ENCODE assay signal across 1 cellular context in the genomic region with DNA sequence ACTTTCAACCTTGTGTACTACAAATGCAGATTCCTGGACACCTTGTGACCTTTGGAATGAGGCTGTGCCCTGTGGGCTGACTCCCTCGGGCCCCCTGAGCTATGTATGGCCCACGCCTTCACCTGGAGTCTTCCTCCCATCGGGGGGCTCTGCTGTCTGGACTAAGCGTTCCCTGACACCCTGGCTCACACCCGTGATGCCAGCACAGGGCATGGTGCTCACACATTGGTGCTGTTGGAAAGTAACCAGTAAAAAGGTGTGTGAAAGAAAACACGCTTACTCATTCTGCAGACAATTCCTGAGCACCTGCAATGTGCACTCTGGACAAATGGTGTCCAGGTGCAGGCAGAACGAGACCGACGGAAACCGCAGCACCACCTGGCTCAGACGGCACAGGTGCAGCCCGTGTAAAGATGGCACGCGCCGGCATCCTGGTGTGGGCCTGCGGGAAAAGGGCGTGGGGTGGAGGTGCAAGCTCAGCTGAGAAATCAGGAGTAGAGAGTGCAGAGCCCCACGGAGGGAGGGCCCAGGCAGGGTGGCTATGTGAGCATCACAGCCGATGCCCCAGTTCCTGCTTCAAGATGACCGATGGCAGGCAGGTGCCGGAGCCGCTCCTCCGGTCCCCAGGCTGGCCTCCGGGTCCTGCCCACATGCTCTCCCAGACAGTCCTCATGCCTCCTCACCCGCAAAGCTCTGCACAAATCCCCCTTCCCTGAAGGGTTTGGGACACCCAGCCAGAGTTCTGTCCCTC.
TF ChIP-seq lines count a peak whose summit lies in the region.

No MANE protein-coding gene starts in this region.

TF ChIP-seq in HepG2, 621 proteins besides CTCF, POLR2A, EP300 and RAD21 (continued from another document):
- TF ChIP-seq ZNF687 (CRISPR knock-in tag; IDR thresholded peaks at IDR 0.05), result 0 out of 2 replicates have a peak, but pooled peaks have one; percentile 10
